8 cellular contexts compared by ENCODE assay signal in the genomic region with DNA sequence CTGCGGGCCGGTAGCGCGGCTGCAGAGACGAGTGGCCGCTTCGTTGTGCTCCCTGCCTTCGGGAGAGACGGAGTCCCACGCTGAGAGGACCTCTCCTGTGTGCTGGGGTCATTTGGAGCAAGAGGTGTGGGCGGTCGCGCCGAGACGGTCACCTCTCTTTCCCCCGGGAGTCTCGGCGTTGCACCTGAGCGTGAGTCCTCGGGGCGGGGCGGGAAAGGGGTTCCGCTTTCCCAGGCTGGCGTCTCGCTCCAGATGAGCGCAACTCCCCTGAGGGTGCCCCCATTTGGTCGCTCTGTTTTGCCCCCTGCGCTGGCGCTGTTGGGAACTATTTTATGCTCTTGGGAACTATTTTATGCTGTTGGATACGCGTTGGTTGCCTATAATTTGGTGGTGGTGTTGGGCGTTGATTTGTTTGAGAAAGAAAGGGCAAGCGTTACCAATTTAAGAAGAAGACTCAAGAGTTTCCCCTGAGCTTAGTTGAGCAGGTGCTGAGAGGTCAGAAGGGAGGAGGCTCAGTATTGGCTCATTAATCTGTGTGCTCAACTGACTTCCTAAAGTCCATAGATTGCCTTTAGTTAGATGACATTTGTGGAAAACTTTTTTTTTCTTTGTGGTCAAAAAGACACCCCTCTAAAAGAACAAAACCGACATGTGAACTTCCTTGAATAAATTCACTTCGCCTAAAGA. TPM values are rescaled to one million over a fixed set of nuclear protein-coding genes. Genes with fewer than 3 reads are reported as not detected.
DNase-seq lines count a peak whose midpoint lies in the region; ATAC-seq, FAIRE-seq and TF ChIP-seq lines count a peak whose summit lies in the region.

No MANE protein-coding gene starts in this region.

- 0 out of 2 replicates have a peak, but pooled peaks have one; percentile 5 for TF ChIP-seq CTCF in C4-2B (conservative IDR thresholded peaks at IDR 0.05)
- TF ChIP-seq CTCF in RWPE2 (IDR thresholded peaks at IDR 0.05; ENCODE audit: poor library complexity, severe bottlenecking): no peak
- TF ChIP-seq CTCF in adrenal gland (IDR thresholded peaks at IDR 0.05): peak in 1 of 6 experiments; percentile 9
- TF ChIP-seq CTCF in retinal pigment epithelial cell (conservative IDR thresholded peaks at IDR 0.05; ENCODE audit: low read depth, low read length): no peak

- DNase-seq in HT-29 (ENCODE audit: low spot score) (peak; percentile 71), RWPE2 (ENCODE audit: low spot score) (peak; percentile 62), adrenal gland (peak in 5 of 7 donors; percentile 31 to 66 (median 44)), hypothalamus (lab: John Stamatoyannopoulos, UW) (peak in 26 of 51 donors; percentile 12 to 82 (median 40)), retinal pigment epithelial cell (ENCODE audit: low read depth) (no peak), RCC 7860 (ENCODE audit: low spot score) (no peak)

- WGBS in adrenal gland, 4 donors: 2 to 5% (median 2%) methylated on average over 6 to 35 of the region's 35 CpGs

- peak; percentile 26 for ATAC-seq in GM19372 (IDR thresholded peaks at IDR 0.05; ENCODE audit: low read depth, unreplicated experiment)
- peak; percentile 28; the same call in 2 of the 3 replicates for ATAC-seq in RWPE2 (ENCODE audit: low read depth)

- H3K27me3 ChIP-seq in RWPE2 (ENCODE audit: insufficient read depth, poor library complexity, severe bottlenecking) (no peaks in the 10 kb centered on the region), adrenal gland (no peaks in the 10 kb centered on the region)

- intact Hi-C loops in adrenal gland (cut with DNase I): no loop called here

- H3K4me1 ChIP-seq in RWPE2 (ENCODE audit: insufficient read depth, poor library complexity, severe bottlenecking) (no peaks in the 10 kb centered on the region), adrenal gland (replicated peaks in 1 of 2) (peaks cover 14 to 52% of the 10 kb centered on the region in 2 donors)

- peak overlapping the region; percentile 96 for H3K27ac ChIP-seq in C4-2B
- H3K27ac ChIP-seq in RWPE2 (ENCODE audit: poor library complexity, severe bottlenecking): no peak overlapping the region
- peak overlapping the region; percentile 60 to 99 (median 89) for H3K27ac ChIP-seq in adrenal gland

- H3K36me3 ChIP-seq in RWPE2 (ENCODE audit: low read depth) (no peaks in the 10 kb centered on the region), adrenal gland (replicated peaks in 1 of 2) (no peaks in the 10 kb centered on the region)

- TF ChIP-seq POLR2A in adrenal gland (IDR thresholded peaks at IDR 0.05): no peak

- FAIRE-seq in RCC 7860 (lab: Jason Lieb, UNC): no peak

- no peaks in the 10 kb centered on the region for H3K9me3 ChIP-seq in RWPE2 (ENCODE audit: severe bottlenecking)
- H3K9me3 ChIP-seq in adrenal gland (replicated peaks in 1 of 3): no peaks in the 10 kb centered on the region

- H3K4me3 ChIP-seq in RWPE2 (ENCODE audit: severe bottlenecking) (peak overlapping the region; percentile 87), adrenal gland (peak overlapping the region; percentile 58 to 98 (median 80)), retinal pigment epithelial cell (ENCODE audit: low read length) (peak overlapping the region; percentile 95)

RNA-seq across cellular contexts. Expression of a gene that starts 0.7 kb away (rescaled TPM):
- total RNA-seq in HT-29 (2014; rRNA removed; shearing (Covaris generic)): 5.0 and 11.5 TPM in 2 replicates
- 10 to 100 TPM; 31.4 to 69.6 (median 43.4) TPM for total RNA-seq in adrenal gland
- polyA plus RNA-seq in adrenal gland: 10 to 100 TPM in 2 of 3 donors, 1 to 10 TPM in 1; 7.7 to 36.2 (median 12.4) TPM

Comparison
In these comparisons a context has a peak if more than half of its experiments do, and no peak if none do; other contexts are left out.
1. DNase-seq: peak in HT-29 (single experiment), RWPE2 (single experiment), adrenal gland (5 of 7) and hypothalamus (26 of 51); none in retinal pigment epithelial cell (single experiment) and RCC 7860 (single experiment).
2. Peak in every context shown above with its lines, with median percentiles within 50 percentile points of each other: H3K4me3 ChIP-seq.